In genomic region chr7:56003749-56004148, GRCh38 we compare ENCODE assay signal across 29 cellular contexts. TPM values are rescaled to one million over a fixed set of nuclear protein-coding genes. Genes with fewer than 3 reads are reported as not detected.
"Had no signal": no experiment of that assay in that cellular context is flagged by ENCODE, and none has a peak within 500 bp of the region (broad histone marks: within the 10 kb centered on the region; RNA-seq: fewer than 3 reads in every experiment).

No MANE protein-coding gene starts in this region.

- H3K27me3 ChIP-seq: ascending aorta, cardiac muscle cell had no signal

- H3K4me1 ChIP-seq: ascending aorta had no signal

- FAIRE-seq: TTC549 had no signal

- H3K27ac ChIP-seq: ascending aorta, cardiac muscle cell, VCaP had no signal

- H3K4me3 ChIP-seq: ascending aorta, cardiac muscle cell had no signal

- DNase-seq: activated B cell treated with CpG ODN at 0.5 μM for 24 hours; activated CD4-positive, alpha-beta memory T cell treated with anti-CD3 and anti-CD28 coated beads, Interleukin-2, amount 10 ng/mL, durations not matched to agents 7 days and 5 days; activated CD4-positive, alpha-beta T cell treated with anti-CD3 and anti-CD28 coated beads for 4 hours; activated CD4-positive, alpha-beta T cell treated with anti-CD3 and anti-CD28 coated beads, Interleukin-2, amount 10 ng/mL, durations not matched to agents 24 days and 14 days; activated CD4-positive, alpha-beta T cell treated with anti-CD3 and anti-CD28 coated beads, Interleukin-2, amount 50 U/mL, for 48 hours; activated CD4-positive, CD25-positive, alpha-beta regulatory T cell treated with anti-CD3 and anti-CD28 coated beads, Interleukin-2, amount 50 U/mL, for 72 hours; activated CD8-positive, alpha-beta memory T cell treated with anti-CD3 and anti-CD28 coated beads for 24 hours; activated CD8-positive, alpha-beta memory T cell treated with anti-CD3 and anti-CD28 coated beads, Interleukin-2, amount 10 ng/mL, durations not matched to agents 7 days and 5 days; activated CD8-positive, alpha-beta memory T cell treated with anti-CD3 and anti-CD28 coated beads, Interleukin-2, amount 50 U/mL, for 48 hours; activated CD8-positive, alpha-beta T cell treated with anti-CD3 and anti-CD28 coated beads, Interleukin-2, amount 10 ng/mL, durations not matched to agents 7 days and 5 days; activated effector memory CD4-positive, alpha-beta T cell treated with Interleukin-2 at 50 U/mL for 16 hours; activated gamma-delta T cell; activated naive CD4-positive, alpha-beta T cell treated with anti-CD3 and anti-CD28 coated beads, Interleukin-2, amount 10 ng/mL, durations not matched to agents 7 days and 5 days; activated naive CD4-positive, alpha-beta T cell treated with Interleukin-2 at 50 U/mL for 16 hours; activated naive CD8-positive, alpha-beta T cell treated with anti-CD3 and anti-CD28 coated beads, Interleukin-2, amount 10 ng/mL, durations not matched to agents 7 days and 5 days; activated naive CD8-positive, alpha-beta T cell treated with anti-CD3 and anti-CD28 coated beads, Interleukin-2, amount 50 U/mL, for 24 hours; activated T-cell treated with anti-CD3 and anti-CD28 coated beads, Interleukin-2, amount 50 U/mL, for 24 hours; activated T-cell treated with anti-CD3 and anti-CD28 coated beads, Interleukin-2, amount 50 U/mL, for 48 hours; amygdala; anterior cingulate cortex; caudate nucleus; cerebellar nuclear complex; T-helper 1 cell; T-helper 2 cell; T-helper 9 cell had no signal

- ATAC-seq: activated CD8-positive, alpha-beta memory T cell treated with anti-CD3 and anti-CD28 coated beads, Interleukin-2, amount 10 ng/mL, durations not matched to agents 7 days and 5 days; activated CD8-positive, alpha-beta T cell treated with anti-CD3 and anti-CD28 coated beads, Interleukin-2, amount 10 ng/mL, durations not matched to agents 7 days and 5 days; activated naive CD8-positive, alpha-beta T cell treated with anti-CD3 and anti-CD28 coated beads, Interleukin-2, amount 50 U/mL, for 24 hours had no signal

- H3K36me3 ChIP-seq: cardiac muscle cell had no signal

- H3K9me3 ChIP-seq: ascending aorta had no signal

RNA-seq across cellular contexts. Expression of gene PSPH, which starts 47.5 kb away (rescaled TPM):
- total RNA-seq: ascending aorta had no signal
